ENCODE assay signal across 11 cellular contexts in genomic region chr10:120606051-120606764, GRCh38.
DNase-seq lines count a peak whose midpoint lies in the region; ATAC-seq and TF ChIP-seq lines count a peak whose summit lies in the region.
"Had no signal": no experiment of that assay in that cellular context is flagged by ENCODE, and none has a peak within 500 bp of the region (broad histone marks: within the 10 kb centered on the region; RNA-seq: fewer than 3 reads in every experiment).

No MANE protein-coding gene starts in this region.

- no peaks in the 10 kb centered on the region for H3K27me3 ChIP-seq in left lung
- H3K27me3 ChIP-seq in PC-9 (ENCODE audit: insufficient read depth, low read depth), result no peaks in the 10 kb centered on the region
- H3K27me3 ChIP-seq: Peyer's patch had no signal

- H3K4me3 Mint-ChIP-seq in activated T-helper 2 cell treated with anti-CD3 and anti-CD28 coated beads, Interferon-gamma antibody, Interleukin-2, Interleukin-4, amounts not matched to agents 10 μg/mL and 5 μg/mL and 100 μg/mL, durations not matched to agents 14 hours and 24 hours and 36 hours (ENCODE audit: low read depth), result no peak overlapping the region

- peak; percentile 20 for TF ChIP-seq CTCF in GM12873 (IDR thresholded peaks at IDR 0.05; ENCODE audit: insufficient read depth, low read depth, low read length, missing control alignments)
- no peak for TF ChIP-seq CTCF in left lung (IDR thresholded peaks at IDR 0.05)
- no peak for TF ChIP-seq CTCF in PC-9 (conservative IDR thresholded peaks at IDR 0.05)

- H3K4me1 Mint-ChIP-seq in activated T-helper 2 cell treated with anti-CD3 and anti-CD28 coated beads, Interferon-gamma antibody, Interleukin-2, Interleukin-4, amounts not matched to agents 10 μg/mL and 5 μg/mL and 100 μg/mL, durations not matched to agents 14 hours and 24 hours and 36 hours (ENCODE audit: low read depth), result no peaks in the 10 kb centered on the region

- H3K9me3 ChIP-seq in left lung (peaks cover 0 to 5% of the 10 kb centered on the region in 2 donors), PC-9 (ENCODE audit: insufficient read depth, low read depth) (no peaks in the 10 kb centered on the region)
- H3K9me3 ChIP-seq: Peyer's patch had no signal

- no peaks in the 10 kb centered on the region for H3F3A ChIP-seq in PC-9 (ENCODE audit: insufficient read depth, low read depth)

- intact Hi-C loops in activated T-helper 2 cell treated with anti-CD3 and anti-CD28 coated beads, Interferon-gamma antibody, Interleukin-2, Interleukin-4, amounts not matched to agents 10 μg/mL and 5 μg/mL and 100 μg/mL, durations not matched to agents 14 hours and 24 hours and 36 hours (cut with micrococcal nuclease), result no loop called here
- intact Hi-C loops in left lung (cut with DNase I) (no loop called here), PC-9 (cut with micrococcal nuclease; ENCODE audit: unreplicated experiment) (no loop called here)

- H3K4me3 ChIP-seq in left lung (no peak overlapping the region), PC-9 (no peak overlapping the region)
- H3K4me3 ChIP-seq: Peyer's patch had no signal

- CTCF ChIA-PET in PC-9 (lab: Charles Lee), result no interaction called here

- H3K9me3 Mint-ChIP-seq in activated T-helper 2 cell treated with anti-CD3 and anti-CD28 coated beads, Interferon-gamma antibody, Interleukin-2, Interleukin-4, amounts not matched to agents 10 μg/mL and 5 μg/mL and 100 μg/mL, durations not matched to agents 14 hours and 24 hours and 36 hours, result no peaks in the 10 kb centered on the region

- no peaks in the 10 kb centered on the region for H3K36me3 Mint-ChIP-seq in activated T-helper 2 cell treated with anti-CD3 and anti-CD28 coated beads, Interferon-gamma antibody, Interleukin-2, Interleukin-4, amounts not matched to agents 10 μg/mL and 5 μg/mL and 100 μg/mL, durations not matched to agents 14 hours and 24 hours and 36 hours (ENCODE audit: low read depth)

- H3K4me1 ChIP-seq in left lung, result no peaks in the 10 kb centered on the region
- H3K4me1 ChIP-seq in PC-9 (replicated peaks; ENCODE audit: insufficient read depth), result no peaks in the 10 kb centered on the region
- H3K4me1 ChIP-seq: Peyer's patch had no signal

- H4K20me1 ChIP-seq in PC-9 (ENCODE audit: insufficient read depth), result no peaks in the 10 kb centered on the region

- H3K27ac ChIP-seq in left lung, result no peak overlapping the region
- H3K27ac ChIP-seq in PC-9, result no peak overlapping the region
- H3K27ac ChIP-seq: Peyer's patch had no signal

- H3K36me3 ChIP-seq in left lung (no peaks in the 10 kb centered on the region), PC-9 (ENCODE audit: low read depth) (no peaks in the 10 kb centered on the region)
- H3K36me3 ChIP-seq: Peyer's patch had no signal

- H3K27me3 Mint-ChIP-seq in activated T-helper 2 cell treated with anti-CD3 and anti-CD28 coated beads, Interferon-gamma antibody, Interleukin-2, Interleukin-4, amounts not matched to agents 10 μg/mL and 5 μg/mL and 100 μg/mL, durations not matched to agents 14 hours and 24 hours and 36 hours (ENCODE audit: low read depth), result no peaks in the 10 kb centered on the region

- H3K4me2 ChIP-seq in PC-9, result no peak overlapping the region

- DNase-seq in activated T-helper 2 cell treated with anti-CD3 and anti-CD28 coated beads, Interferon-gamma antibody, Interleukin-2, Interleukin-4, amounts not matched to agents 10 μg/mL and 5 μg/mL and 100 μg/mL, durations not matched to agents 14 hours and 24 hours and 36 hours (ENCODE audit: low spot score), result no peak
- DNase-seq in NCI-H748 treated with DMSO at 0.1 percent for 48 hours (lab: John Stamatoyannopoulos, UW) (no peak), left lung (no peak), PC-9 (no peak)
- DNase-seq: foreskin melanocyte, NCI-H1417, Peyer's patch had no signal

- H2AFZ ChIP-seq in PC-9, result no peak overlapping the region

- no peak overlapping the region for H3K27ac Mint-ChIP-seq in activated T-helper 2 cell treated with anti-CD3 and anti-CD28 coated beads, Interferon-gamma antibody, Interleukin-2, Interleukin-4, amounts not matched to agents 10 μg/mL and 5 μg/mL and 100 μg/mL, durations not matched to agents 14 hours and 24 hours and 36 hours

- no peaks in the 10 kb centered on the region for H3K79me2 ChIP-seq in PC-9 (ENCODE audit: low read depth)

- H3K9me2 ChIP-seq in PC-9 (ENCODE audit: insufficient read depth), result no peaks in the 10 kb centered on the region

- BruUV-seq in PC-9 (replicated peaks; lab: Mats Ljungman, UMichigan), result no TSS peak

- POLR2A ChIA-PET in PC-9 (lab: Charles Lee; ENCODE audit: unreplicated experiment), result no interaction called here

- ATAC-seq in GM19397 (IDR thresholded peaks at IDR 0.05; ENCODE audit: unreplicated experiment), result peak; percentile 65
- ATAC-seq in HG02840 (IDR thresholded peaks at IDR 0.05; ENCODE audit: low FRiP score, unreplicated experiment), result peak; percentile 65
- ATAC-seq in HG03520 (IDR thresholded peaks at IDR 0.05; ENCODE audit: unreplicated experiment), result peak; percentile 49
- ATAC-seq in left lung, result no peak
